Comparison of ENCODE assay signal across 24 cellular contexts in the genomic region with DNA sequence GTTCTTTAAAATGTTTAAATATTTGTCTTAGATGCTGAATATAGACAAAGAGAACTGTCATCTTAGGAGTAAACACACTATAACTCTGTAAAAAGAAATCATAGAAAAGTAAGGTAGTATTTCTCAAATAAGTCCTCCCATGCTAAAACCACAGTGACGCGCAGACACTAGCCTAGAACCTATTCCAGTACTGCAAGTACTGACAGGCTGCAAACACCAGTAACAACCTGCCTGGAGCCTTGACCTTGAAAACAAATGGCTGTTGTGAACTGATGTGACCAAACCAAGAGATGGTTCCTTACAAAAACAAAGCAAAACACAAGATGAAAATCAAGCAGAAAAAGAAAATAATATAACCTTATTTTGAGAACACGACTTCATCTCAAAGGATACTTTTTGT. TPM values are rescaled to one million over a fixed set of nuclear protein-coding genes. Genes with fewer than 3 reads are reported as not detected.
DNase-seq lines count a peak whose midpoint lies in the region; ATAC-seq and TF ChIP-seq lines count a peak whose summit lies in the region.
"Had no signal": no experiment of that assay in that cellular context is flagged by ENCODE, and none has a peak within 500 bp of the region (broad histone marks: within the 10 kb centered on the region; RNA-seq: fewer than 3 reads in every experiment).

No MANE protein-coding gene starts in this region.

- H3K4me3 ChIP-seq in OCI-LY7 (ENCODE audit: low read depth, low read length, poor library complexity, severe bottlenecking): no peak overlapping the region
- H3K4me3 ChIP-seq: adrenal gland, BLaER1, lung, PC-9, spleen had no signal

- POLR2A ChIA-PET in OCI-LY7 (lab: Charles Lee): interaction anchor here (0.7 to 1.4 kb wide), 3 partner anchors 9 to 33 kb away, joined by 3 read pairs; partner anchors contain the start of gene TIFA

- CTCF ChIA-PET in activated CD8-positive, alpha-beta memory T cell treated with anti-CD3 and anti-CD28 coated beads, Interleukin-2, amount 10 ng/mL, durations not matched to agents 7 days and 5 days (lab: Charles Lee): no interaction called here
- CTCF ChIA-PET in OCI-LY7 (lab: Charles Lee; ENCODE audit: unreplicated experiment): no interaction called here

- no peak for TF ChIP-seq CTCF in OCI-LY7 (conservative IDR thresholded peaks at IDR 0.05; ENCODE audit: low read length)

- H3K9me3 ChIP-seq in OCI-LY7 (ENCODE audit: low read length): peaks cover 9% of the 10 kb centered on the region
- H3K9me3 ChIP-seq: adrenal gland, spleen had no signal

- BruUV-seq in OCI-LY7 (replicated peaks; lab: Mats Ljungman, UMichigan): no TSS peak

- H3K9me3 Mint-ChIP-seq in activated CD8-positive, alpha-beta memory T cell treated with anti-CD3 and anti-CD28 coated beads, Interleukin-2, amount 10 ng/mL, durations not matched to agents 7 days and 5 days (ENCODE audit: low read depth): no peaks in the 10 kb centered on the region
- H3K9me3 Mint-ChIP-seq in effector memory CD8-positive, alpha-beta T cell: no peaks in the 10 kb centered on the region
- peaks cover 0 to 2% of the 10 kb centered on the region in 2 donors for H3K9me3 Mint-ChIP-seq in stimulated activated naive B cell treated with anti-CD40 and anti-IgM and Interleukin-4, amounts not matched to agents 10 μg/mL and 1 μg/mL and 100 μg/mL, for 72 hours
- H3K9me3 Mint-ChIP-seq: dendritic cell treated with granulocyte-macrophage colony-stimulating factor and Interleukin-4, amounts not matched to agents 40 ng/mL and 50 ng/mL, for 4 days had no signal

- H3K36me3 Mint-ChIP-seq in activated CD8-positive, alpha-beta memory T cell treated with anti-CD3 and anti-CD28 coated beads, Interleukin-2, amount 10 ng/mL, durations not matched to agents 7 days and 5 days: peaks cover 52% of the 10 kb centered on the region
- peaks cover 22% of the 10 kb centered on the region for H3K36me3 Mint-ChIP-seq in effector memory CD8-positive, alpha-beta T cell (ENCODE audit: insufficient read depth)
- peaks cover 18 to 48% of the 10 kb centered on the region in 2 donors for H3K36me3 Mint-ChIP-seq in stimulated activated naive B cell treated with anti-CD40 and anti-IgM and Interleukin-4, amounts not matched to agents 10 μg/mL and 1 μg/mL and 100 μg/mL, for 72 hours

- peaks cover 81% of the 10 kb centered on the region for H3K79me2 ChIP-seq in OCI-LY7 (ENCODE audit: insufficient read depth, low read depth, low read length)

- peaks cover 31% of the 10 kb centered on the region for H4K20me1 ChIP-seq in OCI-LY7 (ENCODE audit: insufficient read depth, low read length)

- peak overlapping the region; percentile 75 for H3K27ac ChIP-seq in OCI-LY7 (ENCODE audit: low read depth, low read length, poor library complexity, severe bottlenecking)
- H3K27ac ChIP-seq: adrenal gland, PC-9, spleen had no signal

- DNase-seq in activated CD8-positive, alpha-beta memory T cell treated with anti-CD3 and anti-CD28 coated beads, Interleukin-2, amount 10 ng/mL, durations not matched to agents 7 days and 5 days: no peak
- DNase-seq in activated CD8-positive, alpha-beta memory T cell treated with anti-CD3 and anti-CD28 coated beads, Interleukin-2, amount 50 U/mL, for 4 hours: no peak
- DNase-seq in OCI-LY7 (ENCODE audit: low spot score) (no peak), NCI-H2227 treated with DMSO at 0.1 percent for 48 hours (lab: John Stamatoyannopoulos, UW) (no peak)
- DNase-seq in effector memory CD8-positive, alpha-beta T cell: no peak
- DNase-seq in stimulated activated naive B cell treated with anti-CD40 and anti-IgM and Interleukin-4, amounts not matched to agents 10 μg/mL and 1 μg/mL and 100 μg/mL, for 72 hours: no peak
- DNase-seq: activated effector memory CD4-positive, alpha-beta T cell treated with Interleukin-2 at 50 U/mL for 16 hours; adrenal gland; foreskin fibroblast; NCI-H187; NCI-H226; NCI-H82; occipital lobe; PC-9; retina; spleen; stimulated activated CD4-positive, alpha-beta T cell treated with anti-CD3 and anti-CD28 coated beads, Interleukin-4, amount 100 ng/mL, for 4 hours; T-helper 9 cell had no signal

- no peak overlapping the region for H3K4me3 Mint-ChIP-seq in activated CD8-positive, alpha-beta memory T cell treated with anti-CD3 and anti-CD28 coated beads, Interleukin-2, amount 10 ng/mL, durations not matched to agents 7 days and 5 days
- H3K4me3 Mint-ChIP-seq in effector memory CD8-positive, alpha-beta T cell: no peak overlapping the region
- no peak overlapping the region for H3K4me3 Mint-ChIP-seq in stimulated activated naive B cell treated with anti-CD40 and anti-IgM and Interleukin-4, amounts not matched to agents 10 μg/mL and 1 μg/mL and 100 μg/mL, for 72 hours
- H3K4me3 Mint-ChIP-seq: dendritic cell treated with granulocyte-macrophage colony-stimulating factor and Interleukin-4, amounts not matched to agents 40 ng/mL and 50 ng/mL, for 4 days had no signal

- peaks cover 78% of the 10 kb centered on the region for H3K36me3 ChIP-seq in OCI-LY7 (ENCODE audit: insufficient read depth, low read length)
- H3K36me3 ChIP-seq: adrenal gland had no signal

- no peak overlapping the region for H2AFZ ChIP-seq in OCI-LY7 (ENCODE audit: low read length)
- H2AFZ ChIP-seq: PC-9 had no signal

- H3K9me2 ChIP-seq in OCI-LY7 (ENCODE audit: insufficient read depth, low read length): no peaks in the 10 kb centered on the region

- H3K4me1 Mint-ChIP-seq in activated CD8-positive, alpha-beta memory T cell treated with anti-CD3 and anti-CD28 coated beads, Interleukin-2, amount 10 ng/mL, durations not matched to agents 7 days and 5 days: peaks cover 78% of the 10 kb centered on the region
- peaks cover 33 to 56% of the 10 kb centered on the region in 2 donors for H3K4me1 Mint-ChIP-seq in effector memory CD8-positive, alpha-beta T cell (ENCODE audit: low read depth in 2 of 2)
- peaks cover 30 to 58% of the 10 kb centered on the region in 2 donors for H3K4me1 Mint-ChIP-seq in stimulated activated naive B cell treated with anti-CD40 and anti-IgM and Interleukin-4, amounts not matched to agents 10 μg/mL and 1 μg/mL and 100 μg/mL, for 72 hours

- intact Hi-C loops in OCI-LY7 (cut with micrococcal nuclease; ENCODE audit: unreplicated experiment): no loop called here

- H3K27me3 Mint-ChIP-seq in activated CD8-positive, alpha-beta memory T cell treated with anti-CD3 and anti-CD28 coated beads, Interleukin-2, amount 10 ng/mL, durations not matched to agents 7 days and 5 days: no peaks in the 10 kb centered on the region
- H3K27me3 Mint-ChIP-seq in effector memory CD8-positive, alpha-beta T cell: no peaks in the 10 kb centered on the region
- no peaks in the 10 kb centered on the region for H3K27me3 Mint-ChIP-seq in stimulated activated naive B cell treated with anti-CD40 and anti-IgM and Interleukin-4, amounts not matched to agents 10 μg/mL and 1 μg/mL and 100 μg/mL, for 72 hours
- H3K27me3 Mint-ChIP-seq: dendritic cell treated with granulocyte-macrophage colony-stimulating factor and Interleukin-4, amounts not matched to agents 40 ng/mL and 50 ng/mL, for 4 days had no signal

- no peak overlapping the region for H3K4me2 ChIP-seq in OCI-LY7 (ENCODE audit: low read length)
- H3K4me2 ChIP-seq: PC-9 had no signal

- peak overlapping the region; percentile 64 for H3K27ac Mint-ChIP-seq in activated CD8-positive, alpha-beta memory T cell treated with anti-CD3 and anti-CD28 coated beads, Interleukin-2, amount 10 ng/mL, durations not matched to agents 7 days and 5 days
- peak overlapping the region; percentile 65 to 69 for H3K27ac Mint-ChIP-seq in effector memory CD8-positive, alpha-beta T cell
- H3K27ac Mint-ChIP-seq in stimulated activated naive B cell treated with anti-CD40 and anti-IgM and Interleukin-4, amounts not matched to agents 10 μg/mL and 1 μg/mL and 100 μg/mL, for 72 hours: peak overlapping the region; percentile 75
- H3K27ac Mint-ChIP-seq: dendritic cell treated with granulocyte-macrophage colony-stimulating factor and Interleukin-4, amounts not matched to agents 40 ng/mL and 50 ng/mL, for 4 days had no signal

- ATAC-seq in activated CD8-positive, alpha-beta memory T cell treated with anti-CD3 and anti-CD28 coated beads, Interleukin-2, amount 10 ng/mL, durations not matched to agents 7 days and 5 days: no peak
- ATAC-seq in effector memory CD8-positive, alpha-beta T cell (replicated peaks): no peak
- ATAC-seq in stimulated activated naive B cell treated with anti-CD40 and anti-IgM and Interleukin-4, amounts not matched to agents 10 μg/mL and 1 μg/mL and 100 μg/mL, for 72 hours (replicated peaks): no peak
- no peak for ATAC-seq in GM21360 (IDR thresholded peaks at IDR 0.05; ENCODE audit: unreplicated experiment)
- no peak for ATAC-seq in GM18858 (IDR thresholded peaks at IDR 0.05; ENCODE audit: unreplicated experiment)

- peaks cover 43% of the 10 kb centered on the region for H3K4me1 ChIP-seq in OCI-LY7 (ENCODE audit: insufficient read depth, low read length, poor library complexity, severe bottlenecking)

RNA-seq across cellular contexts. Expression of gene TIFA, which starts 8.5 kb away (rescaled TPM):
- 10 to 100 TPM; 29.0 to 32.5 TPM for total RNA-seq in activated CD8-positive, alpha-beta memory T cell treated with anti-CD3 and anti-CD28 coated beads, Interleukin-2, amount 10 ng/mL, durations not matched to agents 7 days and 5 days
- 82.9 and 84.0 TPM in 2 replicates for total RNA-seq in OCI-LY7 (2014; rRNA removed; shearing (Covaris generic))
- total RNA-seq in OCI-LY7 (2022): 70.0 and 93.6 TPM in 2 replicates

RNA-seq across cellular contexts. Expression of gene ALPK1, which starts 19.9 kb away (rescaled TPM):
- 10 to 100 TPM in 1 of 2 experiments, 1 to 10 TPM in 1; 7.3 to 17.7 TPM for total RNA-seq in activated CD8-positive, alpha-beta memory T cell treated with anti-CD3 and anti-CD28 coated beads, Interleukin-2, amount 10 ng/mL, durations not matched to agents 7 days and 5 days
- total RNA-seq in OCI-LY7 (2014; rRNA removed; shearing (Covaris generic)): 22.5 and 33.7 TPM in 2 replicates
- 51.1 and 73.0 TPM in 2 replicates for total RNA-seq in OCI-LY7 (2022)
- total RNA-seq: G401 had no signal

RNA-seq across cellular contexts. Expression of gene AP1AR, which starts 45.6 kb away (rescaled TPM):
- 10 to 100 TPM; 13.6 to 17.8 TPM for total RNA-seq in activated CD8-positive, alpha-beta memory T cell treated with anti-CD3 and anti-CD28 coated beads, Interleukin-2, amount 10 ng/mL, durations not matched to agents 7 days and 5 days
- total RNA-seq in OCI-LY7 (2014; rRNA removed; shearing (Covaris generic)): 18.2 and 24.9 TPM in 2 replicates
- 39.2 and 44.5 TPM in 2 replicates for total RNA-seq in OCI-LY7 (2022)
